In genomic region chr13:46550822-46551221, GRCh38 we compare ENCODE assay signal across 13 cellular contexts. TPM values are rescaled to one million over a fixed set of nuclear protein-coding genes. Genes with fewer than 3 reads are reported as not detected.
DNase-seq lines count a peak whose midpoint lies in the region; ATAC-seq, FAIRE-seq and TF ChIP-seq lines count a peak whose summit lies in the region.
"Had no signal": no experiment of that assay in that cellular context is flagged by ENCODE, and none has a peak within 500 bp of the region (broad histone marks: within the 10 kb centered on the region; RNA-seq: fewer than 3 reads in every experiment).

No MANE protein-coding gene starts in this region.

- ATAC-seq in A549 (no peak), HCT116 (no peak), Right ventricle myocardium superior (ENCODE audit: poor library complexity) (no peak)

- H3K9ac ChIP-seq in HCT116 (ENCODE audit: low read length): no peak overlapping the region
- peak overlapping the region; percentile 20; the same call in 1 of the 2 replicates for H3K9ac ChIP-seq in OCI-LY3 (ENCODE audit: low read length)

- H3K36me3 ChIP-seq in HCT116 (ENCODE audit: control insufficient read depth in 1 of 2, insufficient read depth in 2 of 2, low read length in 2 of 2) (no peaks in the 10 kb centered on the region), OCI-LY3 (replicated peaks; ENCODE audit: low read depth, low read length) (no peaks in the 10 kb centered on the region)
- H3K36me3 ChIP-seq: BE2C had no signal

- TF ChIP-seq CTCF in A549 (IDR thresholded peaks at IDR 0.05): no peak
- no peak for TF ChIP-seq CTCF in HCT116 (IDR thresholded peaks at IDR 0.05 in 2 of 3, conservative IDR thresholded peaks at IDR 0.05 in 1 of 3; ENCODE audit: borderline replicate concordance in 1 of 3, insufficient read depth in 1 of 3, low read depth in 2 of 3, low read length in 2 of 3)
- TF ChIP-seq CTCF in OCI-LY3 (IDR thresholded peaks at IDR 0.05; ENCODE audit: low read depth, low read length): no peak
- TF ChIP-seq CTCF in nephron (IDR thresholded peaks at IDR 0.05; ENCODE audit: unreplicated experiment in 3 of 3): no peak
- no peak for TF ChIP-seq CTCF in MCF 10A (IDR thresholded peaks at IDR 0.05; ENCODE audit: unreplicated experiment)

- 29% methylated on average over 2 of the region's 2 CpGs for WGBS in A549 (ENCODE audit: missing lambda C conversion rate)

- CTCF ChIA-PET in A549 (lab: Yijun Ruan, JAX): interaction anchor here (0.8 to 3.8 kb wide), 18 partner anchors 9 to 195 kb away, joined by 3 to 63 read pairs (median 6); no protein-coding TSS in a partner anchor
- CTCF ChIA-PET in HCT116 (lab: Charles Lee): interaction anchor here (0.9 to 3.2 kb wide), 2 partner anchors 33 to 170 kb away, joined by 3 to 25 read pairs; no protein-coding TSS in a partner anchor
- CTCF ChIA-PET in MCF 10A (lab: Yijun Ruan, JAX): interaction anchor here (0.6 to 3.9 kb wide), 16 partner anchors 9 to 1984 kb away, joined by 3 to 57 read pairs (median 6); no protein-coding TSS in a partner anchor

- H3K4me3 Mint-ChIP-seq in nephron (peak overlapping the region; percentile 2 to 99 (median 98)), MCF 10A (ENCODE audit: unreplicated experiment) (no peak overlapping the region)

- POLR2A ChIA-PET in A549 (lab: Yijun Ruan, JAX) (no interaction called here), HCT116 (lab: Charles Lee) (no interaction called here), MCF 10A (lab: Yijun Ruan, JAX) (interaction anchor here (0.7 to 3.7 kb wide), 6 partner anchors 45 to 168 kb away, joined by 3 to 40 read pairs (median 6); partner anchors contain the start of gene RUBCNL)

- H3K9me2 ChIP-seq in HCT116 (ENCODE audit: insufficient read depth): no peaks in the 10 kb centered on the region

- DNase-seq in A549 (ENCODE audit: low read depth in 1 of 2, low spot score in 1 of 2) (no peak), HCT116 (ENCODE audit: low read depth, low spot score) (no peak), head of caudate nucleus (no peak), Right ventricle myocardium superior (no peak), MCF 10A (ENCODE audit: unreplicated experiment) (no peak)

- BruUV-seq in HCT116 (replicated peaks; lab: Mats Ljungman, UMichigan): no TSS peak
- BruUV-seq in MCF 10A (replicated peaks; lab: Mats Ljungman, UMichigan): no TSS peak

- no peaks in the 10 kb centered on the region for H3K27me3 ChIP-seq in HCT116 (ENCODE audit: insufficient read depth, low read length)
- no peaks in the 10 kb centered on the region for H3K27me3 ChIP-seq in OCI-LY3 (ENCODE audit: low read depth, low read length)
- H3K27me3 ChIP-seq: BE2C had no signal

- TF ChIP-seq POLR2A in A549 (IDR thresholded peaks at IDR 0.05; ENCODE audit: low read length) (no peak), HCT116 (IDR thresholded peaks at IDR 0.05; ENCODE audit: borderline replicate concordance, extremely low read depth, insufficient read depth, insufficient read length) (no peak)

- FAIRE-seq in A549 (lab: Jason Lieb, UNC): no peak
- FAIRE-seq: G401.6 had no signal

- H3K4me3 ChIP-seq in A549 (no peak overlapping the region), HCT116 (replicated peaks in 1 of 2; ENCODE audit: low read depth in 1 of 2, low read length in 2 of 2) (no peak overlapping the region; a peak in 1 of 4 replicates), OCI-LY3 (ENCODE audit: low read length) (peak overlapping the region; percentile 83)

- intact Hi-C loops in HCT116 (cut with micrococcal nuclease) (loop anchor here (1.0 to 5.0 kb wide), 2 partner anchors 51 to 170 kb away; no protein-coding TSS in a partner anchor), head of caudate nucleus (cut with DNase I) (loop anchor here (10.0 kb wide), 1 partner anchor 164 kb away; no protein-coding TSS in a partner anchor), Right ventricle myocardium superior (cut with DNase I) (loop anchor here (5.0 to 10.0 kb wide), 2 partner anchors 134 to 166 kb away; no protein-coding TSS in a partner anchor), MCF 10A (cut with micrococcal nuclease) (loop anchor here (1.0 to 5.0 kb wide), 3 partner anchors 58 to 246 kb away; partner anchors contain the start of gene ESD)

- RAD21 ChIA-PET in HCT116 (lab: Charles Lee; ENCODE audit: low non-redundant PET in 1 of 2, low total read pairs in 2 of 2, uncharacterized antibody in 2 of 2, unreplicated experiment in 2 of 2): no interaction called here

- H3K79me2 ChIP-seq in HCT116 (ENCODE audit: insufficient read depth, low read length) (peaks cover 26% of the 10 kb centered on the region), OCI-LY3 (ENCODE audit: low read length) (peaks cover 38% of the 10 kb centered on the region)

- H2AFZ ChIP-seq in HCT116 (ENCODE audit: low read depth, low read length, poor library complexity, severe bottlenecking) (peak overlapping the region; percentile 58), OCI-LY3 (ENCODE audit: low read depth, low read length) (no peak overlapping the region)

- H3K27ac Mint-ChIP-seq in nephron: no peak overlapping the region
- no peak overlapping the region for H3K27ac Mint-ChIP-seq in MCF 10A (ENCODE audit: low read depth, unreplicated experiment)
- H3K27ac Mint-ChIP-seq: H9, HFFc6 had no signal

- TF ChIP-seq EP300 in A549 (IDR thresholded peaks at IDR 0.05): no peak

- no peak for TF ChIP-seq RAD21 in A549 (conservative IDR thresholded peaks at IDR 0.05 in 1 of 2, IDR thresholded peaks at IDR 0.05 in 1 of 2)
- TF ChIP-seq RAD21 in HCT116 (IDR thresholded peaks at IDR 0.05; ENCODE audit: low read depth): no peak

- H3K4me1 ChIP-seq in A549 (peaks cover 26% of the 10 kb centered on the region), HCT116 (ENCODE audit: control insufficient read depth in 1 of 2, insufficient read depth in 2 of 2, low read length in 2 of 2) (peaks cover 10 to 23% of the 10 kb centered on the region in 2 experiments; a peak in 3 of 4 replicates), OCI-LY3 (ENCODE audit: low read length) (peaks cover 33% of the 10 kb centered on the region)

- H3K27me3 Mint-ChIP-seq in nephron (ENCODE audit: low read depth) (peaks cover 16% of the 10 kb centered on the region), MCF 10A (ENCODE audit: insufficient read depth, unreplicated experiment) (no peaks in the 10 kb centered on the region)

- H3K4me1 Mint-ChIP-seq in nephron (peaks cover 27% of the 10 kb centered on the region), MCF 10A (ENCODE audit: insufficient read depth, unreplicated experiment) (peaks cover 18% of the 10 kb centered on the region)

- H3K4me2 ChIP-seq in A549 (peak overlapping the region; percentile 72), HCT116 (ENCODE audit: low read length) (peak overlapping the region; percentile 98), OCI-LY3 (ENCODE audit: low read length) (peak overlapping the region; percentile 99)

- H3K27ac ChIP-seq in A549: no peak overlapping the region; a peak in 1 of 6 replicates
- no peak overlapping the region for H3K27ac ChIP-seq in HCT116 (ENCODE audit: low read depth, low read length)
- H3K27ac ChIP-seq in OCI-LY3 (ENCODE audit: low read length): no peak overlapping the region
- H3K27ac ChIP-seq: C4-2B had no signal

- H3K36me3 Mint-ChIP-seq in nephron (ENCODE audit: low read depth): no peaks in the 10 kb centered on the region
- peaks cover 4% of the 10 kb centered on the region for H3K36me3 Mint-ChIP-seq in MCF 10A (ENCODE audit: insufficient read depth, unreplicated experiment)

- H3K9me3 Mint-ChIP-seq in nephron (no peaks in the 10 kb centered on the region), MCF 10A (ENCODE audit: unreplicated experiment) (no peaks in the 10 kb centered on the region)
- H3K9me3 Mint-ChIP-seq: CD4-positive, alpha-beta memory T cell; H9; HFFc6 had no signal

- no peaks in the 10 kb centered on the region for H4K20me1 ChIP-seq in HCT116 (ENCODE audit: insufficient read depth)
- peaks cover 12% of the 10 kb centered on the region for H4K20me1 ChIP-seq in OCI-LY3 (ENCODE audit: insufficient read depth, low read length)

- H3K9me3 ChIP-seq in A549 (no peaks in the 10 kb centered on the region), HCT116 (ENCODE audit: control insufficient read depth in 1 of 2, insufficient read depth in 1 of 2, low read depth in 1 of 2, low read length in 2 of 2) (no peaks in the 10 kb centered on the region), OCI-LY3 (ENCODE audit: insufficient read depth, low read length) (no peaks in the 10 kb centered on the region)
- H3K9me3 ChIP-seq: BE2C had no signal

TF ChIP-seq in A549, 52 proteins besides CTCF, POLR2A, EP300 and RAD21 (continues in another document):
- TF ChIP-seq ESRRA (IDR thresholded peaks at IDR 0.05; ENCODE audit: borderline replicate concordance, low read length) (no peak), EHMT2 (IDR thresholded peaks at IDR 0.05; ENCODE audit: low read depth) (no peak), ZC3H11A (IDR thresholded peaks at IDR 0.05) (no peak)

TF ChIP-seq in HCT116, 20 proteins besides CTCF, POLR2A, EP300 and RAD21 (continues in another document):
- TF ChIP-seq POLR2AphosphoS5 (IDR thresholded peaks at IDR 0.05; ENCODE audit: low read depth, low read length): no peak
- TF ChIP-seq, protein P1, sequence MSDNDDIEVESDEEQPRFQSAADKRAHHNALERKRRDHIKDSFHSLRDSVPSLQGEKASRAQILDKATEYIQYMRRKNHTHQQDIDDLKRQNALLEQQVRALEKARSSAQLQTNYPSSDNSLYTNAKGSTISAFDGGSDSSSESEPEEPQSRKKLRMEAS (IDR thresholded peaks at IDR 0.05): no peak
- no peak for TF ChIP-seq SIN3A (IDR thresholded peaks at IDR 0.05; ENCODE audit: low read depth)
- no peak for TF ChIP-seq ZNF274 (IDR thresholded peaks at IDR 0.05; ENCODE audit: low read depth, low read length)
- TF ChIP-seq SRF (IDR thresholded peaks at IDR 0.05; ENCODE audit: low read depth): no peak
- no peak for TF ChIP-seq SP1 (IDR thresholded peaks at IDR 0.05; ENCODE audit: low read depth)
- TF ChIP-seq ELF1 (IDR thresholded peaks at IDR 0.05; ENCODE audit: borderline replicate concordance, low read depth): no peak
- TF ChIP-seq YY1 (IDR thresholded peaks at IDR 0.05; ENCODE audit: extremely low read depth, insufficient replicate concordance, low read depth, low read length): no peak
- TF ChIP-seq EZH2phosphoT487 (IDR thresholded peaks at IDR 0.05; ENCODE audit: borderline replicate concordance): no peak
- TF ChIP-seq EGR1 (IDR thresholded peaks at IDR 0.05; ENCODE audit: low read depth): no peak

RNA-seq across cellular contexts. Expression of gene LRCH1, which starts 2.1 kb away (rescaled TPM):
- polyA plus RNA-seq in A549 (2011; rRNA removed) (16.4 and 21.9 TPM in 2 replicates), A549 (2017; fragmentation: RNase III; extraction: RNeasy Plus Mini Kit Qiagen cat#74134 plus additional on column Dnase treatment) (7.4 to 8.5 TPM (median 8.2 TPM) in 3 replicates)
- 3.6 and 4.2 TPM in 2 replicates for polyA plus RNA-seq in A549 (2012; cell fraction: cytosol; rRNA removed)
- polyA plus RNA-seq in A549 (2012; cell fraction: nucleus; rRNA removed): 3.3 and 4.3 TPM in 2 replicates
- polyA minus RNA-seq in A549 (2011; rRNA and poly(A)+ RNA removed): 18.7 and 19.8 TPM in 2 replicates
- total RNA-seq in HCT116 (2021; ENCODE audit: unreplicated experiment) (15.6 TPM), Right ventricle myocardium superior (11.0 TPM), MCF 10A (2022) (15.4 and 16.5 TPM in 2 replicates)
- polyA plus RNA-seq in HCT116 (2012): 6.1 and 6.9 TPM in 2 replicates
